In the genomic region with DNA sequence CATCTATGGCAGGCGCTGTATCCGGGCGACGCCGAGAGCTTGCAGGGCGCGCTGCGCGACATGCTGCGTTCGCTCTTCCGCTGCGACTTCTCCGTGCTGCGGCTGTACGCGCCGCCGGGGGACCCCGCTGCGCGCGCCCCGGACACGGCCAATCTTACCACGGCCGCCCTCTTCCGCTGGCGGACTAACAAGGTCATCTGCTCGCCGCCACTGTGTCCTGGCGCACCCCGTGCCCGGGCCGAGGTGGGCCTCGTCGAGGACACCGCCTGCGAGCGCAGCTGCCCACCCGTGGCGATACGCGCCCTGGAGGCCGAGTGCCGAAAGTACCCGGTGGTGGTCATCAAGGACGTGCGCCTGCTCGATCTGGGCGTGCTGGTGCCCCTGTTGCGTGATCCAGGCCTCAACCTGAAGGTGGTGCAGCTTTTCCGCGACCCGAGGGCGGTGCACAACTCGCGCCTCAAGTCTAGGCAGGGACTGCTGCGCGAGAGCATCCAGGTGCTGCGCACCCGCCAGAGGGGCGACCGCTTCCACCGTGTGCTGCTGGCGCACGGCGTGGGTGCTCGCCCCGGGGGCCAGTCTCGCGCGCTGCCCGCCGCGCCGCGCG, we compare ENCODE assay signal across 8 cellular contexts. TPM values are rescaled to one million over a fixed set of nuclear protein-coding genes. Genes with fewer than 3 reads are reported as not detected.
DNase-seq lines count a peak whose midpoint lies in the region; ATAC-seq and TF ChIP-seq lines count a peak whose summit lies in the region.

No MANE protein-coding gene starts in this region.

- H3K9me3 ChIP-seq in breast epithelium, result peaks cover 0 to 9% of the 10 kb centered on the region in 2 donors
- H3K9me3 ChIP-seq in right lobe of liver, result no peaks in the 10 kb centered on the region
- H3K9me3 ChIP-seq in thoracic aorta, result no peaks in the 10 kb centered on the region

- no peak for TF ChIP-seq CTCF in breast epithelium (IDR thresholded peaks at IDR 0.05)
- peak in 1 of 4 donors; percentile 7 for TF ChIP-seq CTCF in right lobe of liver (IDR thresholded peaks at IDR 0.05)
- no peak for TF ChIP-seq CTCF in thoracic aorta (IDR thresholded peaks at IDR 0.05)

- intact Hi-C loops in breast epithelium (cut with DNase I; ENCODE audit: low total_unique reads) (no loop called here), right lobe of liver (cut with DNase I) (no loop called here)

- TF ChIP-seq POLR2A in breast epithelium (IDR thresholded peaks at IDR 0.05), result no peak
- no peak for TF ChIP-seq POLR2A in right lobe of liver (IDR thresholded peaks at IDR 0.05)

- H3K27me3 ChIP-seq in breast epithelium (peaks cover 0 to 15% of the 10 kb centered on the region in 2 donors), right lobe of liver (no peaks in the 10 kb centered on the region), thoracic aorta (replicated peaks; ENCODE audit: insufficient read depth) (no peaks in the 10 kb centered on the region)

- WGBS in right lobe of liver (ENCODE audit: insufficient coverage, low coverage, low lambda C conversion rate, missing lambda C conversion rate), result 60% methylated on average over 1 of the region's 79 CpGs

- peak overlapping the region; percentile 73; the same call in 1 of the 2 replicates for H3K4me3 ChIP-seq in GM08714 (ENCODE audit: low read length)
- peak overlapping the region; percentile 61 to 74 (median 71) for H3K4me3 ChIP-seq in breast epithelium
- peak overlapping the region; percentile 40 to 61 (median 58) for H3K4me3 ChIP-seq in right lobe of liver
- H3K4me3 ChIP-seq in thoracic aorta, result peak overlapping the region; percentile 80

- peak; percentile 2 for ATAC-seq in HG02678 (IDR thresholded peaks at IDR 0.05; ENCODE audit: unreplicated experiment)
- ATAC-seq in SK-N-SH treated with all-trans-retinoic acid at 6 μM for 48 hours, result peak; percentile 1; the same call in 1 of the 3 replicates
- ATAC-seq in right lobe of liver, result peak in 3 of 4 donors; percentile 1 to 12 (median 3)
- ATAC-seq in thoracic aorta (ENCODE audit: insufficient number of reproducible peaks, low FRiP score, low read depth), result no peak
- ATAC-seq in GM18502 (IDR thresholded peaks at IDR 0.05; ENCODE audit: poor library complexity, unreplicated experiment), result no peak

- DNase-seq in breast epithelium (ENCODE audit: low spot score in 2 of 2) (no peak), right lobe of liver (peak in 2 of 3 donors; percentile 32 to 69), thoracic aorta (ENCODE audit: low spot score) (no peak), foreskin melanocyte (no peak)

- H3K4me1 ChIP-seq in breast epithelium, result no peaks in the 10 kb centered on the region
- H3K4me1 ChIP-seq in right lobe of liver, result peaks cover 0 to 3% (median 0%) of the 10 kb centered on the region in 4 donors
- H3K4me1 ChIP-seq in thoracic aorta (ENCODE audit: control insufficient read depth in 1 of 2, low read depth in 2 of 2), result peaks cover 0 to 4% of the 10 kb centered on the region in 2 donors

- H3K36me3 ChIP-seq in breast epithelium (no peaks in the 10 kb centered on the region), right lobe of liver (no peaks in the 10 kb centered on the region), thoracic aorta (no peaks in the 10 kb centered on the region)

- H3K27ac ChIP-seq in breast epithelium (peak overlapping the region in 1 of 2 donors; percentile 61), right lobe of liver (no peak overlapping the region), thoracic aorta (peak overlapping the region in 1 of 2 donors; percentile 17)

TF ChIP-seq in SK-N-SH treated with all-trans-retinoic acid at 6 μM for 48 hours, 23 proteins besides CTCF, POLR2A, EP300 and RAD21:
- TF ChIP-seq TOX (CRISPR knock-in tag; IDR thresholded peaks at IDR 0.05; ENCODE audit: borderline replicate concordance) (no peak), ZNF565 (CRISPR knock-in tag; conservative IDR thresholded peaks at IDR 0.05; ENCODE audit: low read depth) (no peak), ZC3H10 (CRISPR knock-in tag; IDR thresholded peaks at IDR 0.05) (no peak), CSDC2 (CRISPR knock-in tag; IDR thresholded peaks at IDR 0.05) (no peak)

RNA-seq across cellular contexts. Expression of gene CHST7, which starts 0.9 kb away (rescaled TPM):
- 10 to 100 TPM in 2 of 3 donors, 1 to 10 TPM in 1; 7.5 to 81.6 (median 10.8) TPM for total RNA-seq in breast epithelium
- total RNA-seq in right lobe of liver, result 1 to 10 TPM; 4.8 to 7.1 (median 5.7) TPM
- 10 to 100 TPM; 28.0 to 33.5 TPM for total RNA-seq in thoracic aorta

RNA-seq across cellular contexts. Expression of gene ZNF674, which starts 29.2 kb away (rescaled TPM):
- total RNA-seq in breast epithelium (1 to 10 TPM; 2.6 to 7.3 (median 3.8) TPM), right lobe of liver (1 to 10 TPM in 5 of 6 experiments, under 1 TPM in 1; 0.86 to 3.1 (median 2.2) TPM), thoracic aorta (10 to 100 TPM in 1 of 2 donors, 1 to 10 TPM in 1; 8.1 to 15.6 TPM)

Comparison
In these comparisons a context has a peak if more than half of its experiments do, and no peak if none do; other contexts are left out.
1. ATAC-seq: peak in HG02678 (single experiment), SK-N-SH treated with all-trans-retinoic acid at 6 μM for 48 hours (single experiment) and right lobe of liver (3 of 4); none in thoracic aorta (single experiment) and GM18502 (single experiment).
2. DNase-seq: peak in right lobe of liver (2 of 3); none in breast epithelium (0 of 2), thoracic aorta (single experiment) and foreskin melanocyte (single experiment).
3. Peak in every context shown above with its lines, with median percentiles within 50 percentile points of each other: H3K4me3 ChIP-seq.